Comparison of ENCODE assay signal across 28 cellular contexts in the genomic region with DNA sequence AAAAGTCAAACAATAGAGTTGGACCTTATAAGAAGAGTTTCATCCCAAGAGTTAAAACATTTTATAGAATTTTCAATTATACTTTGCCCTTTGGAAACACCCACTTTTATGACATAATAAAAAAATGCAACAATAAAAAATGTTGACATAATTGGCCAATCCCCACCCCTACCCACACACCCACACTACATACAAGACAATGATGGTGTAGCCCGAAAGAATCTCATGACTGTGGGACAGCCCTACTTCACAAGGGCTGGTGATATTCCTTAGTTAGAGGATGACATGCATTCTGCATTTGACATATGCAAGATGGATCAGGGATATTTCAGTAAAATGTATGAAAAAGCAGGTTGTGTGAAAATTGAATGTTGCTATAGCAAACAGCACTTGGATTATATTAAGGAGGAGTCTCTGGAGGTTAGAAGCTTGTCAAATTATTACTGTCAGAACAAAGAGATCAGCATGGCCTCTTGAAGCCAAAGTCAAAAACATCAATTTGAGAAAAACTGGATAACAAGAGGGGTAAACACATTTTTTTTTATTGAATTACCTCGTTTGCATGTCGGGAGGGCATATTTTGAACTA.
"Had no signal": no experiment of that assay in that cellular context is flagged by ENCODE, and none has a peak within 500 bp of the region (broad histone marks: within the 10 kb centered on the region; RNA-seq: fewer than 3 reads in every experiment).

No MANE protein-coding gene starts in this region.

- ATAC-seq: activated CD4-positive, alpha-beta T cell treated with anti-CD3 and anti-CD28 coated beads for 36 hours; activated naive CD8-positive, alpha-beta T cell treated with anti-CD3 and anti-CD28 coated beads, Interleukin-2, amount 50 U/mL, for 24 hours; activated T-helper 17 cell treated with anti-CD3 and anti-CD28 coated beads, Interleukin-2, amount 50 U/mL, for 72 hours; body of pancreas; Panc1; Right ventricle myocardium inferior had no signal

- H3K9ac ChIP-seq: KMS-11 had no signal

- H3K27ac Mint-ChIP-seq: activated CD4-positive, alpha-beta memory T cell treated with anti-CD3 and anti-CD28 coated beads, Interleukin-2, amount 10 ng/mL, durations not matched to agents 7 days and 5 days; activated CD4-positive, alpha-beta T cell treated with anti-CD3 and anti-CD28 coated beads for 36 hours; activated naive CD8-positive, alpha-beta T cell treated with anti-CD3 and anti-CD28 coated beads, Interleukin-2, amount 50 U/mL, for 24 hours; activated T-helper 17 cell treated with anti-CD3 and anti-CD28 coated beads, Interleukin-2, amount 50 U/mL, for 72 hours had no signal

- H3K4me1 ChIP-seq: ascending aorta, body of pancreas had no signal

- H3K9me3 ChIP-seq: ascending aorta, body of pancreas, MG63 had no signal

- H3K9me3 Mint-ChIP-seq: activated T-helper 17 cell treated with anti-CD3 and anti-CD28 coated beads, Interleukin-2, amount 50 U/mL, for 72 hours had no signal

- H3K4me3 ChIP-seq: ascending aorta, body of pancreas, MG63, SK-N-MC had no signal

- H3K36me3 ChIP-seq: ascending aorta, MG63, WERI-Rb-1 had no signal

- H3K4me2 ChIP-seq: KMS-11 had no signal

- H3K4me3 Mint-ChIP-seq: activated CD4-positive, alpha-beta memory T cell treated with anti-CD3 and anti-CD28 coated beads, Interleukin-2, amount 10 ng/mL, durations not matched to agents 7 days and 5 days; activated CD4-positive, alpha-beta T cell treated with anti-CD3 and anti-CD28 coated beads for 36 hours; activated naive CD8-positive, alpha-beta T cell treated with anti-CD3 and anti-CD28 coated beads, Interleukin-2, amount 50 U/mL, for 24 hours; activated T-helper 17 cell treated with anti-CD3 and anti-CD28 coated beads, Interleukin-2, amount 50 U/mL, for 72 hours had no signal

- H3K27me3 ChIP-seq: ascending aorta, body of pancreas, MG63 had no signal

- H3K27me3 Mint-ChIP-seq: activated CD4-positive, alpha-beta memory T cell treated with anti-CD3 and anti-CD28 coated beads, Interleukin-2, amount 10 ng/mL, durations not matched to agents 7 days and 5 days; activated CD4-positive, alpha-beta T cell treated with anti-CD3 and anti-CD28 coated beads for 36 hours; activated naive CD8-positive, alpha-beta T cell treated with anti-CD3 and anti-CD28 coated beads, Interleukin-2, amount 50 U/mL, for 24 hours; activated T-helper 17 cell treated with anti-CD3 and anti-CD28 coated beads, Interleukin-2, amount 50 U/mL, for 72 hours had no signal

- H3K27ac ChIP-seq: ascending aorta, body of pancreas, KMS-11, SK-N-MC, WERI-Rb-1 had no signal

- DNase-seq: activated CD4-positive, alpha-beta memory T cell treated with anti-CD3 and anti-CD28 coated beads, Interleukin-2, amount 10 ng/mL, durations not matched to agents 7 days and 5 days; activated CD4-positive, alpha-beta T cell treated with anti-CD3 and anti-CD28 coated beads for 36 hours; activated CD4-positive, alpha-beta T cell treated with anti-CD3 and anti-CD28 coated beads, Interleukin-2, amount 50 U/mL, for 1 hour; activated gamma-delta T cell; activated naive CD4-positive, alpha-beta T cell treated with anti-CD3 and anti-CD28 coated beads, Interleukin-2, amount 50 U/mL, for 16 hours; activated naive CD8-positive, alpha-beta T cell treated with anti-CD3 and anti-CD28 coated beads, Interleukin-2, amount 50 U/mL, for 24 hours; activated T-cell treated with anti-CD3 and anti-CD28 coated beads for 4 hours; activated T-cell treated with anti-CD3 and anti-CD28 coated beads, Interleukin-2, amount 50 U/mL, for 48 hours; amniotic stem cell; body of pancreas; MG63; NCI-H1105 treated with DMSO at 0.1 percent for 48 hours; NCI-H1436 treated with DMSO at 0.1 percent for 48 hours; NCI-H187; NCI-H2081; NCI-H510A treated with DMSO at 0.1 percent for 48 hours; NCI-H69; NK-92 treated with Interleukin-12 subunit alpha and Interleukin-12 subunit beta, amount 100 ng/mL, for 24 hours; OCI-M1; RPMI8226; T-helper 1 cell; WERI-Rb-1 had no signal
